7 cellular contexts compared by ENCODE assay signal in the genomic region with DNA sequence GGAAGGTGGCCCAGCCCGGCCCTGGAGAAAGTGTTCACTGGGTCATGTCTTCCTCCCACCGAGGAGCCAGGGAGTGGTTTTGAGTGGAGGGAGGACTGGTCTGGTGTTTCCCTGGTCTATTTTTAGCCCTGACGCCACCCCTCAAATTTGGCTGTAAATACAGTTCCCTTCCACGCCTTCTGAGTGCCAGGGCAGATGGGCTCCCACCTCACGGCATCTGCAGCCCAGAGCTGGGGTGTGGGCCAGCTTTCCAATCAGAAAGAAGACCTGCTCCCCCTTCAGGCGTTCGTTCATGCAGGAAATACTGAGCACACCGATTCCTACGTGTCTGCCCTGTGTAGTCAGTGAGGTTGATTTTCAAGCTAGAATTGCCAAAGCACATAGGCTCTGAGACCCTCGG. TPM values are rescaled to one million over a fixed set of nuclear protein-coding genes. Genes with fewer than 3 reads are reported as not detected.
A peak's percentile ranks its signal among the peaks of the same experiment; 100 is the strongest.
DNase-seq lines count a peak whose midpoint lies in the region; ATAC-seq and TF ChIP-seq lines count a peak whose summit lies in the region.

No MANE protein-coding gene starts in this region.

- no peak overlapping the region for H3K4me2 ChIP-seq in neural progenitor cell

- no peaks in the 10 kb centered on the region for H3K9me3 ChIP-seq in neural progenitor cell (ENCODE audit: low read depth)

- peak overlapping the region; percentile 83 for H3K27ac Mint-ChIP-seq in neural progenitor cell

- no peak overlapping the region for H3K9ac ChIP-seq in neural progenitor cell

- peaks cover 13% of the 10 kb centered on the region for H3K27me3 Mint-ChIP-seq in neural progenitor cell (ENCODE audit: insufficient read depth, low read depth)

- H3K36me3 ChIP-seq in neural progenitor cell = no peaks in the 10 kb centered on the region

- no peak for TF ChIP-seq CTCF in coronary artery (IDR thresholded peaks at IDR 0.05)
- TF ChIP-seq CTCF in neural progenitor cell (IDR thresholded peaks at IDR 0.05) = peak; percentile 36

- H3K27ac ChIP-seq in coronary artery (peak overlapping the region; percentile 30 to 46), neural progenitor cell (no peak overlapping the region)

- no peak overlapping the region for H3K4me3 ChIP-seq in coronary artery
- no peak overlapping the region for H3K4me3 ChIP-seq in neural progenitor cell

- no peaks in the 10 kb centered on the region for H3K27me3 ChIP-seq in neural progenitor cell

- H4K20me1 ChIP-seq in neural progenitor cell (ENCODE audit: low read depth) = no peaks in the 10 kb centered on the region

- H3K4me3 Mint-ChIP-seq in neural progenitor cell = no peak overlapping the region

- H3K36me3 Mint-ChIP-seq in neural progenitor cell = peaks cover 34% of the 10 kb centered on the region

- H3K4me1 Mint-ChIP-seq in neural progenitor cell = peaks cover 4% of the 10 kb centered on the region

- DNase-seq in UCSD-AML1 (lab: John Stamatoyannopoulos, UW; ENCODE audit: unreplicated experiment) (peak; percentile 53), coronary artery (ENCODE audit: low spot score) (no peak), neural progenitor cell (ENCODE audit: low spot score) (peak; percentile 58), GOT3 (lab: John Stamatoyannopoulos, UW) (no peak), GM19238 (ENCODE audit: insufficient read length, low spot score) (no peak), GM03348 (ENCODE audit: low spot score) (no peak)

- H3K4me1 ChIP-seq in neural progenitor cell = no peaks in the 10 kb centered on the region

- no peaks in the 10 kb centered on the region for H3K9me3 Mint-ChIP-seq in neural progenitor cell

- H3K79me2 ChIP-seq in neural progenitor cell (ENCODE audit: low read depth) = no peaks in the 10 kb centered on the region

- peak; percentile 62 for ATAC-seq in GM21786 (IDR thresholded peaks at IDR 0.05; ENCODE audit: unreplicated experiment)

- H3F3A ChIP-seq in neural progenitor cell (ENCODE audit: low read depth) = no peaks in the 10 kb centered on the region

- no peak overlapping the region for H2AFZ ChIP-seq in neural progenitor cell (replicated peaks)

RNA-seq across cellular contexts. Expression of a gene that starts 53.7 kb away (rescaled TPM):
- not detected in 2 replicates for total RNA-seq in neural progenitor cell (ENCODE audit: low replicate concordance)

Comparison
In these comparisons a context has a peak if more than half of its experiments do, and no peak if none do; other contexts are left out.
1. DNase-seq: peak in UCSD-AML1 (single experiment) and neural progenitor cell (single experiment); none in coronary artery (single experiment), GOT3 (single experiment), GM19238 (single experiment) and GM03348 (single experiment).